In the genomic region with DNA sequence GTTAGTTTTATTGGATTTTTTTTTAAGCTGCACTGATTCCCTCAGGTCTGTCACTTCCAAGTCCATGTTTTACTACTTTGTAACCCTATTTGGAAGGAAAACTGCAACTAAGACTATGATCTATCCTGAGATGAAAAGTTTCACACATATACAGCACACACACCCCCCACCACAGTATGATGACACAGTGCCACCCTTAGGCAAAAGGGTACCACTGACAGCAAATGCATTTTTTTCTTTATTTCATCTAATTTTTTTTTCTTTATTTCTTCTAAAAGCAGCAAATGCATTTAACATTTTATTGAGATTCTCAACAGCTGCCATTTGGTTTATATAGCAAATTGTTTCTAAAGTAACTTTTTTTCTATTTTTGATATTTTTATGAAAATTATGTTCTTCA, we compare ENCODE assay signal across 9 cellular contexts. TPM values are rescaled to one million over a fixed set of nuclear protein-coding genes. Genes with fewer than 3 reads are reported as not detected.
DNase-seq lines count a peak whose midpoint lies in the region; ATAC-seq, FAIRE-seq and TF ChIP-seq lines count a peak whose summit lies in the region.
"Had no signal": no experiment of that assay in that cellular context is flagged by ENCODE, and none has a peak within 500 bp of the region (broad histone marks: within the 10 kb centered on the region; RNA-seq: fewer than 3 reads in every experiment).

No MANE protein-coding gene starts in this region.

- no peak overlapping the region for H3K4ac ChIP-seq in mesendoderm (ENCODE audit: low read depth, low read length)

- H3K4me3 ChIP-seq in GM06990 (replicated peaks; ENCODE audit: low read depth, low read length): no peak overlapping the region
- H3K4me3 ChIP-seq in OCI-LY3 (ENCODE audit: low read length): no peak overlapping the region
- H3K4me3 ChIP-seq in GM12878: no peak overlapping the region
- no peak overlapping the region for H3K4me3 ChIP-seq in mesendoderm (ENCODE audit: low read length)
- no peak overlapping the region for H3K4me3 ChIP-seq in stomach

- H3K56ac ChIP-seq in mesendoderm (ENCODE audit: low read length): no peak overlapping the region

- H2AFZ ChIP-seq in OCI-LY3 (ENCODE audit: low read depth, low read length) (no peak overlapping the region), GM12878 (ENCODE audit: control insufficient read depth, low read depth, low read length) (no peak overlapping the region)

- H3K27ac ChIP-seq in OCI-LY3 (ENCODE audit: low read length) (no peak overlapping the region), GM12878 (ENCODE audit: control insufficient read depth, insufficient read depth) (no peak overlapping the region), mesendoderm (ENCODE audit: low read depth, low read length) (no peak overlapping the region), stomach (no peak overlapping the region)
- H3K27ac ChIP-seq: epithelial cell of prostate had no signal

- no peaks in the 10 kb centered on the region for H3K79me1 ChIP-seq in mesendoderm (ENCODE audit: low read length)

- DNase-seq in 8988T: peak; percentile 15
- no peak for DNase-seq in GM06990 (ENCODE audit: extremely low read depth, insufficient read length)
- DNase-seq in GM12878 (ENCODE audit: low read depth, low spot score): no peak
- peak; percentile 32 for DNase-seq in mesendoderm
- DNase-seq in stomach: no peak

- RAD21 ChIA-PET in GM12878 (lab: Charles Lee; ENCODE audit: unreplicated experiment): interaction anchor here (0.6 to 2.4 kb wide), 8 partner anchors 16 to 412 kb away, joined by 3 to 7 read pairs (median 4); no protein-coding TSS in a partner anchor

- H3K27me3 ChIP-seq in GM06990 (replicated peaks; ENCODE audit: control insufficient read depth, insufficient read depth, low read length) (no peaks in the 10 kb centered on the region), OCI-LY3 (ENCODE audit: low read depth, low read length) (no peaks in the 10 kb centered on the region), GM12878 (replicated peaks in 1 of 2; ENCODE audit: control insufficient read depth in 2 of 2, insufficient read depth in 2 of 2, low read length in 1 of 2) (no peaks in the 10 kb centered on the region), mesendoderm (ENCODE audit: insufficient read depth, low read length, poor library complexity) (no peaks in the 10 kb centered on the region), stomach (no peaks in the 10 kb centered on the region)

- H3K4me2 ChIP-seq in OCI-LY3 (ENCODE audit: low read length) (no peak overlapping the region), GM12878 (ENCODE audit: control insufficient read depth, insufficient read depth) (no peak overlapping the region), mesendoderm (ENCODE audit: low read length) (no peak overlapping the region)

- TF ChIP-seq CTCF in GM06990 (IDR thresholded peaks at IDR 0.05; ENCODE audit: insufficient read depth, low read length, poor library complexity, severe bottlenecking) (peak; percentile 47), OCI-LY3 (IDR thresholded peaks at IDR 0.05; ENCODE audit: low read depth, low read length) (peak; percentile 78), GM12878 (IDR thresholded peaks at IDR 0.05 in 2 of 3, conservative IDR thresholded peaks at IDR 0.05 in 1 of 3; ENCODE audit: control insufficient read depth in 2 of 3, extremely low read depth in 1 of 3, insufficient read depth in 1 of 3, low read depth in 3 of 3, low read length in 3 of 3) (peak; percentile 54 to 80 (median 61); a peak in 5 of 6 replicates), stomach (IDR thresholded peaks at IDR 0.05) (peak in 1 of 7 experiments; percentile 10)

- no peak overlapping the region for H3K23ac ChIP-seq in mesendoderm (ENCODE audit: low read length)

- H4K5ac ChIP-seq in mesendoderm (ENCODE audit: low read length): no peak overlapping the region

- in situ Hi-C loops in GM12878 (cut with MboI): loop anchor here (5.0 kb wide), 1 partner anchor 124 kb away; no protein-coding TSS in a partner anchor

- no peak overlapping the region for H2BK15ac ChIP-seq in mesendoderm (replicated peaks; ENCODE audit: low read depth)

- H3K9ac ChIP-seq in OCI-LY3 (ENCODE audit: low read length) (no peak overlapping the region), GM12878 (ENCODE audit: control insufficient read depth, insufficient read depth, low read length) (no peak overlapping the region), mesendoderm (ENCODE audit: low read length) (no peak overlapping the region)

- SMC1A ChIA-PET in GM12878 (lab: Charles Lee; ENCODE audit: uncharacterized antibody, unreplicated experiment): interaction anchor here (0.6 to 2.9 kb wide), 12 partner anchors 13 to 187 kb away, joined by 3 to 18 read pairs (median 3); no protein-coding TSS in a partner anchor

- BruUV-seq in GM12878 (replicated peaks; lab: Mats Ljungman, UMichigan): no TSS peak

- intact Hi-C loops in GM12878 (cut with micrococcal nuclease; ENCODE audit: unreplicated experiment) (loop anchor here (5.0 kb wide), 2 partner anchors 54 to 144 kb away; partner anchors contain the start of genes CIB1 and GDPGP1), stomach (cut with DNase I; ENCODE audit: low total_unique reads) (no loop called here)

- CTCF ChIA-PET in GM12878 (lab: Yijun Ruan, JAX): interaction anchor here (0.5 to 5.3 kb wide), 28 partner anchors 9 to 646 kb away, joined by 3 to 27 read pairs (median 4); partner anchors contain the start of genes CIB1, GDPGP1 and NGRN

- POLR2A ChIA-PET in GM12878 (lab: Charles Lee): interaction anchor here (0.7 to 1.1 kb wide), 5 partner anchors 16 to 399 kb away, joined by 3 to 4 read pairs (median 3); partner anchors contain the start of gene CIB1

- H3K36me3 ChIP-seq in GM06990 (ENCODE audit: control insufficient read depth, insufficient read depth, low read length) (no peaks in the 10 kb centered on the region), OCI-LY3 (replicated peaks; ENCODE audit: low read depth, low read length) (no peaks in the 10 kb centered on the region), GM12878 (ENCODE audit: control insufficient read depth in 2 of 2, insufficient read depth in 2 of 2, low read length in 1 of 2) (no peaks in the 10 kb centered on the region), mesendoderm (ENCODE audit: control insufficient read depth, insufficient read depth, low read length) (no peaks in the 10 kb centered on the region), stomach (no peaks in the 10 kb centered on the region)

- no peaks in the 10 kb centered on the region for H3K9me3 ChIP-seq in OCI-LY3 (ENCODE audit: insufficient read depth, low read length)
- no peaks in the 10 kb centered on the region for H3K9me3 ChIP-seq in GM12878 (replicated peaks; ENCODE audit: control insufficient read depth, insufficient read depth, low read length)
- H3K9me3 ChIP-seq in stomach: no peaks in the 10 kb centered on the region

- no peak overlapping the region for H3K18ac ChIP-seq in mesendoderm (ENCODE audit: low read length)

- TF ChIP-seq POLR2A in GM12878 (IDR thresholded peaks at IDR 0.05; ENCODE audit: low read depth, low read length): no peak
- TF ChIP-seq POLR2A in stomach (IDR thresholded peaks at IDR 0.05): no peak

- no peak overlapping the region for H4K8ac ChIP-seq in mesendoderm (ENCODE audit: low read depth, low read length)

- FAIRE-seq in GM12878 (lab: Jason Lieb, UNC): peak; percentile 47

- no peak overlapping the region for H2BK120ac ChIP-seq in mesendoderm (ENCODE audit: low read depth, low read length)

- peak; percentile 90 for TF ChIP-seq RAD21 in GM12878 (IDR thresholded peaks at IDR 0.05; ENCODE audit: insufficient read depth, low read depth, low read length)

- no peaks in the 10 kb centered on the region for H3K79me2 ChIP-seq in OCI-LY3 (ENCODE audit: low read length)
- H3K79me2 ChIP-seq in GM12878 (ENCODE audit: control insufficient read depth, insufficient read depth, low read length): no peaks in the 10 kb centered on the region
- H3K79me2 ChIP-seq in mesendoderm (ENCODE audit: control insufficient read depth, insufficient read depth, low read length): no peaks in the 10 kb centered on the region

- H4K20me1 ChIP-seq in OCI-LY3 (ENCODE audit: insufficient read depth, low read length) (no peaks in the 10 kb centered on the region), GM12878 (ENCODE audit: control insufficient read depth, insufficient read depth) (no peaks in the 10 kb centered on the region)

- H2BK5ac ChIP-seq in mesendoderm (ENCODE audit: low read length): no peak overlapping the region

- TF ChIP-seq EP300 in GM12878 (IDR thresholded peaks at IDR 0.05; ENCODE audit: borderline replicate concordance in 1 of 2, control insufficient read depth in 1 of 2, low read depth in 2 of 2, low read length in 2 of 2): no peak
- TF ChIP-seq EP300 in stomach (IDR thresholded peaks at IDR 0.05): no peak

- H2AK5ac ChIP-seq in mesendoderm (ENCODE audit: low read length): no peak overlapping the region

- H3K4me1 ChIP-seq in OCI-LY3 (ENCODE audit: low read length): no peaks in the 10 kb centered on the region; the same call in 1 of the 2 replicates
- H3K4me1 ChIP-seq in GM12878 (ENCODE audit: control insufficient read depth, insufficient read depth, low read length): no peaks in the 10 kb centered on the region
- no peaks in the 10 kb centered on the region for H3K4me1 ChIP-seq in mesendoderm (ENCODE audit: control insufficient read depth, low read depth, low read length)
- H3K4me1 ChIP-seq in stomach: no peaks in the 10 kb centered on the region

- ATAC-seq in GM12878 (peak; percentile 92), GM21737 (IDR thresholded peaks at IDR 0.05; ENCODE audit: unreplicated experiment) (no peak), HG02970 (IDR thresholded peaks at IDR 0.05; ENCODE audit: low FRiP score, unreplicated experiment) (no peak)

RNA-seq across cellular contexts. Expression of gene NGRN, which starts 21.2 kb away (rescaled TPM):
- total RNA-seq in GM12878 (2013; cell fraction: nucleolus; rRNA removed): 17.2 and 19.9 TPM in 2 replicates
- 22.9 and 26.0 TPM in 2 replicates for total RNA-seq in GM12878 (2014; rRNA removed)
- 17.8 and 18.2 TPM in 2 replicates for total RNA-seq in GM12878 (2014; rRNA removed; fragmentation: Illumina TruSeq; extraction: Trizol)
- 22.9 and 25.7 TPM in 2 replicates for total RNA-seq in GM12878 (2021)
- polyA plus RNA-seq in GM12878 (2011; ENCODE audit: low read depth): 11.0 TPM
- polyA plus RNA-seq in GM12878 (2011; rRNA removed): 28.4 and 29.5 TPM in 2 replicates
- 19.3 and 20.9 TPM in 2 replicates for polyA plus RNA-seq in GM12878 (2011; cell fraction: cytosol; rRNA removed)
- 16.1 and 17.5 TPM in 2 replicates for polyA plus RNA-seq in GM12878 (2011; cell fraction: nucleus; rRNA removed)
- polyA plus RNA-seq in GM12878 (2012): 13.8 and 14.7 TPM in 2 replicates
- 18.3 and 20.8 TPM in 2 replicates for polyA plus RNA-seq in GM12878 (2014; fragmentation: Illumina TruSeq; extraction: Trizol)
- polyA plus RNA-seq in GM12878 (2014; fragmentation: Nextera tagmentation; extraction: Ambion mirVana): 10 to 100 TPM in 1 of 2 experiments, 1 to 10 TPM in 1; 5.8 to 11.2 TPM
- polyA plus RNA-seq in GM12878 (2014; rRNA removed): 22.2 and 23.6 TPM in 2 replicates
- polyA plus RNA-seq in GM12878 (2016; fragmentation: Nextera tagmentation; extraction: Ambion mirVana): 10 to 100 TPM; 29.2 to 31.3 TPM
- 14.7 and 17.3 TPM in 2 replicates for polyA minus RNA-seq in GM12878 (2011; rRNA and poly(A)+ RNA removed)
- 4.0 and 5.6 TPM in 2 replicates for polyA minus RNA-seq in GM12878 (2011; cell fraction: cytosol; rRNA and poly(A)+ RNA removed)
- polyA minus RNA-seq in GM12878 (2011; cell fraction: nucleus; rRNA and poly(A)+ RNA removed): 5.7 and 11.4 TPM in 2 replicates
- 72.7 TPM for polyA plus RNA-seq in mesendoderm (2013, experiment 1 of 2)
- polyA plus RNA-seq in mesendoderm (2013, experiment 2 of 2): 73.4 TPM
- 10 to 100 TPM; 24.0 to 97.4 (median 61.3) TPM for total RNA-seq in stomach
- polyA plus RNA-seq in stomach: 10 to 100 TPM; 51.1 to 70.3 (median 55.3) TPM

RNA-seq across cellular contexts. Expression of gene TTLL13, which starts 37.3 kb away (rescaled TPM):
- 0.32 and 1.2 TPM in 2 replicates for total RNA-seq in GM12878 (2013; cell fraction: nucleolus; rRNA removed)
- total RNA-seq in GM12878 (2014; rRNA removed) (0.05 and 0.11 TPM in 2 replicates), GM12878 (2014; rRNA removed; fragmentation: Illumina TruSeq; extraction: Trizol) (0.09 TPM in 1 of 2 replicates, not detected in the other), GM12878 (2021) (0.13 and 0.19 TPM in 2 replicates), stomach (not detected)
- polyA plus RNA-seq in GM12878 (2011; ENCODE audit: low read depth): 0.16 TPM
- polyA plus RNA-seq in GM12878 (2011; rRNA removed) (0.26 and 0.27 TPM in 2 replicates), GM12878 (2014; fragmentation: Illumina TruSeq; extraction: Trizol) (0.13 and 0.22 TPM in 2 replicates), GM12878 (2014; fragmentation: Nextera tagmentation; extraction: Ambion mirVana) (under 1 TPM in 1 of 2 experiments, not detected in 1; 0.03 TPM), GM12878 (2014; rRNA removed) (0.17 and 0.22 TPM in 2 replicates), GM12878 (2016; fragmentation: Nextera tagmentation; extraction: Ambion mirVana) (under 1 TPM; 0.09 to 0.32 TPM), stomach (under 1 TPM in 1 of 3 donors, not detected in 2; 0.10 TPM)
- polyA plus RNA-seq in GM12878 (2011; cell fraction: cytosol; rRNA removed): 0.18 and 0.63 TPM in 2 replicates
- 0.34 and 1.1 TPM in 2 replicates for polyA plus RNA-seq in GM12878 (2011; cell fraction: nucleus; rRNA removed)
- polyA plus RNA-seq in GM12878 (2012): 0.11 and 0.22 TPM in 2 replicates
- polyA minus RNA-seq in GM12878 (2011; rRNA and poly(A)+ RNA removed): 0.15 and 0.29 TPM in 2 replicates
- not detected in 2 replicates for polyA minus RNA-seq in GM12878 (2011; cell fraction: cytosol; rRNA and poly(A)+ RNA removed)
- 0.12 TPM in 1 of 2 replicates, not detected in the other for polyA minus RNA-seq in GM12878 (2011; cell fraction: nucleus; rRNA and poly(A)+ RNA removed)
- polyA plus RNA-seq in mesendoderm (2013, experiment 1 of 2): not detected
- polyA plus RNA-seq in mesendoderm (2013, experiment 2 of 2): 0.01 TPM

RNA-seq across cellular contexts. Expression of gene GDPGP1, which starts 52.7 kb away (rescaled TPM):
- total RNA-seq in GM12878 (2013; cell fraction: nucleolus; rRNA removed): 14.4 and 14.8 TPM in 2 replicates
- total RNA-seq in GM12878 (2014; rRNA removed) (5.2 and 5.6 TPM in 2 replicates), GM12878 (2014; rRNA removed; fragmentation: Illumina TruSeq; extraction: Trizol) (2.7 and 3.5 TPM in 2 replicates), GM12878 (2021) (7.8 and 8.9 TPM in 2 replicates), stomach (10 to 100 TPM in 1 of 5 donors, 1 to 10 TPM in 2, under 1 TPM in 1, not detected in 1; under 0.01 to 26.6 (median 5.9) TPM)
- 1.8 TPM for polyA plus RNA-seq in GM12878 (2011; ENCODE audit: low read depth)
- polyA plus RNA-seq in GM12878 (2011; rRNA removed) (1.5 and 3.2 TPM in 2 replicates), GM12878 (2014; fragmentation: Illumina TruSeq; extraction: Trizol) (0.90 and 2.2 TPM in 2 replicates), GM12878 (2014; fragmentation: Nextera tagmentation; extraction: Ambion mirVana) (under 1 TPM; 0.68 to 0.85 TPM), GM12878 (2014; rRNA removed) (4.3 TPM in 2 replicates), GM12878 (2016; fragmentation: Nextera tagmentation; extraction: Ambion mirVana) (1 to 10 TPM; 2.1 to 3.8 TPM), stomach (1 to 10 TPM in 2 of 3 donors, under 1 TPM in 1; 0.92 to 3.2 (median 2.4) TPM)
- 3.5 and 3.8 TPM in 2 replicates for polyA plus RNA-seq in GM12878 (2011; cell fraction: cytosol; rRNA removed)
- 7.7 and 7.9 TPM in 2 replicates for polyA plus RNA-seq in GM12878 (2011; cell fraction: nucleus; rRNA removed)
- 2.5 and 2.6 TPM in 2 replicates for polyA plus RNA-seq in GM12878 (2012)
- 7.0 and 18.5 TPM in 2 replicates for polyA minus RNA-seq in GM12878 (2011; rRNA and poly(A)+ RNA removed)
- polyA minus RNA-seq in GM12878 (2011; cell fraction: cytosol; rRNA and poly(A)+ RNA removed): 1.7 and 4.5 TPM in 2 replicates
- 13.9 and 18.6 TPM in 2 replicates for polyA minus RNA-seq in GM12878 (2011; cell fraction: nucleus; rRNA and poly(A)+ RNA removed)
- polyA plus RNA-seq in mesendoderm (2013, experiment 1 of 2): 1.1 TPM
- polyA plus RNA-seq in mesendoderm (2013, experiment 2 of 2): 1.1 TPM

RNA-seq across cellular contexts. Expression of gene CIB1, which starts 52.9 kb away (rescaled TPM):
- 10.1 and 10.3 TPM in 2 replicates for total RNA-seq in GM12878 (2013; cell fraction: nucleolus; rRNA removed)
- total RNA-seq in GM12878 (2014; rRNA removed): 67.1 and 73.8 TPM in 2 replicates
- total RNA-seq in GM12878 (2014; rRNA removed; fragmentation: Illumina TruSeq; extraction: Trizol): 51.4 and 53.0 TPM in 2 replicates
- 80.8 and 88.8 TPM in 2 replicates for total RNA-seq in GM12878 (2021)
- polyA plus RNA-seq in GM12878 (2011; ENCODE audit: low read depth): 55.1 TPM
- polyA plus RNA-seq in GM12878 (2011; rRNA removed): 78.5 and 155 TPM in 2 replicates
- polyA plus RNA-seq in GM12878 (2011; cell fraction: cytosol; rRNA removed): 207 and 248 TPM in 2 replicates
- polyA plus RNA-seq in GM12878 (2011; cell fraction: nucleus; rRNA removed): 114 and 156 TPM in 2 replicates
- 109 and 142 TPM in 2 replicates for polyA plus RNA-seq in GM12878 (2012)
- polyA plus RNA-seq in GM12878 (2014; fragmentation: Illumina TruSeq; extraction: Trizol): 42.7 and 83.0 TPM in 2 replicates
- 10 to 100 TPM; 10.8 to 42.5 TPM for polyA plus RNA-seq in GM12878 (2014; fragmentation: Nextera tagmentation; extraction: Ambion mirVana)
- 141 and 142 TPM in 2 replicates for polyA plus RNA-seq in GM12878 (2014; rRNA removed)
- polyA plus RNA-seq in GM12878 (2016; fragmentation: Nextera tagmentation; extraction: Ambion mirVana): 100 to 1,000 TPM; 128 to 134 TPM
- 57.2 and 93.1 TPM in 2 replicates for polyA minus RNA-seq in GM12878 (2011; rRNA and poly(A)+ RNA removed)
- polyA minus RNA-seq in GM12878 (2011; cell fraction: cytosol; rRNA and poly(A)+ RNA removed): 17.9 and 31.4 TPM in 2 replicates
- polyA minus RNA-seq in GM12878 (2011; cell fraction: nucleus; rRNA and poly(A)+ RNA removed): 11.7 and 13.8 TPM in 2 replicates
- 24.0 TPM for polyA plus RNA-seq in mesendoderm (2013, experiment 1 of 2)
- polyA plus RNA-seq in mesendoderm (2013, experiment 2 of 2): 23.4 TPM
- total RNA-seq in stomach: 100 to 1,000 TPM in 1 of 5 donors, 10 to 100 TPM in 4; 27.4 to 166 (median 36.6) TPM
- polyA plus RNA-seq in stomach: 100 to 1,000 TPM; 128 to 206 (median 158) TPM

Comparison
In these comparisons a context has a peak if more than half of its experiments do, and no peak if none do; other contexts are left out.
1. DNase-seq: peak in 8988T (single experiment) and mesendoderm (single experiment); none in GM06990 (single experiment), GM12878 (single experiment) and stomach (single experiment).